ENCODE assay signal across 31 cellular contexts in genomic region chr6:114075300-114075699, GRCh38.
"Had no signal": no experiment of that assay in that cellular context is flagged by ENCODE, and none has a peak within 500 bp of the region (broad histone marks: within the 10 kb centered on the region; RNA-seq: fewer than 3 reads in every experiment).

No MANE protein-coding gene starts in this region.

- DNase-seq: activated CD4-positive, alpha-beta memory T cell treated with anti-CD3 and anti-CD28 coated beads, Interleukin-2, amount 10 ng/mL, durations not matched to agents 7 days and 5 days; activated CD4-positive, alpha-beta T cell treated with anti-CD3 and anti-CD28 coated beads for 1 hour; activated CD4-positive, alpha-beta T cell treated with anti-CD3 and anti-CD28 coated beads for 4 hours; activated CD4-positive, alpha-beta T cell treated with anti-CD3 and anti-CD28 coated beads, Interleukin-2, amount 10 ng/mL, durations not matched to agents 7 days and 5 days; activated CD4-positive, alpha-beta T cell treated with anti-CD3 and anti-CD28 coated beads, Interleukin-2, amount 50 U/mL, for 4 hours; activated CD4-positive, CD25-positive, alpha-beta regulatory T cell; activated CD8-positive, alpha-beta memory T cell treated with anti-CD3 and anti-CD28 coated beads, Interleukin-2, amount 50 U/mL, for 48 hours; activated effector memory CD4-positive, alpha-beta T cell treated with Interleukin-2 at 50 U/mL for 16 hours; activated gamma-delta T cell treated with Interleukin-2 at 50 U/mL for 16 hours; activated naive CD4-positive, alpha-beta T cell treated with Interleukin-2 at 50 U/mL for 16 hours; activated naive CD8-positive, alpha-beta T cell treated with anti-CD3 and anti-CD28 coated beads for 36 hours; activated naive CD8-positive, alpha-beta T cell treated with anti-CD3 and anti-CD28 coated beads, Interleukin-2, amount 50 U/mL, for 24 hours; activated T-cell treated with anti-CD3 and anti-CD28 coated beads for 4 hours; activated T-cell treated with anti-CD3 and anti-CD28 coated beads, Interleukin-2, amount 50 U/mL, for 24 hours; activated T-cell treated with anti-CD3 and anti-CD28 coated beads, Interleukin-2, amount 50 U/mL, for 72 hours; adrenal gland; amygdala; aorta; body of pancreas; caudate nucleus; cortex of kidney; dermis blood vessel endothelial cell; effector CD4-positive, alpha-beta T cell; effector memory CD8-positive, alpha-beta T cell; erythroblast; foreskin keratinocyte; gastrocnemius medialis; glutamatergic neuron; heart left ventricle had no signal

- H3K4me3 ChIP-seq: adrenal gland, body of pancreas, esophagus muscularis mucosa, gastrocnemius medialis, heart left ventricle had no signal

- H3K9me3 ChIP-seq: adrenal gland, body of pancreas, esophagus muscularis mucosa, gastrocnemius medialis had no signal

- H3K4me1 Mint-ChIP-seq: activated CD4-positive, alpha-beta T cell treated with anti-CD3 and anti-CD28 coated beads, Interleukin-2, amount 10 ng/mL, durations not matched to agents 7 days and 5 days; activated naive CD4-positive, alpha-beta T cell treated with anti-CD3 and anti-CD28 coated beads, Interleukin-2, amount 50 U/mL, for 24 hours; activated naive CD8-positive, alpha-beta T cell treated with anti-CD3 and anti-CD28 coated beads for 36 hours; activated naive CD8-positive, alpha-beta T cell treated with anti-CD3 and anti-CD28 coated beads, Interleukin-2, amount 50 U/mL, for 24 hours had no signal

- H3K36me3 ChIP-seq: adrenal gland, esophagus muscularis mucosa, gastrocnemius medialis, heart left ventricle had no signal

- H3K27me3 Mint-ChIP-seq: activated CD4-positive, alpha-beta memory T cell treated with anti-CD3 and anti-CD28 coated beads, Interleukin-2, amount 10 ng/mL, durations not matched to agents 7 days and 5 days; activated naive CD8-positive, alpha-beta T cell treated with anti-CD3 and anti-CD28 coated beads for 36 hours; activated naive CD8-positive, alpha-beta T cell treated with anti-CD3 and anti-CD28 coated beads, Interleukin-2, amount 50 U/mL, for 24 hours; activated T-cell treated with anti-CD3 and anti-CD28 coated beads, Interleukin-2, amount 50 U/mL, for 24 hours; effector memory CD8-positive, alpha-beta T cell had no signal

- H3K9me3 Mint-ChIP-seq: activated CD4-positive, alpha-beta memory T cell treated with anti-CD3 and anti-CD28 coated beads, Interleukin-2, amount 10 ng/mL, durations not matched to agents 7 days and 5 days; activated naive CD4-positive, alpha-beta T cell treated with anti-CD3 and anti-CD28 coated beads, Interleukin-2, amount 50 U/mL, for 24 hours; activated naive CD8-positive, alpha-beta T cell treated with anti-CD3 and anti-CD28 coated beads for 36 hours; activated naive CD8-positive, alpha-beta T cell treated with anti-CD3 and anti-CD28 coated beads, Interleukin-2, amount 50 U/mL, for 24 hours; activated T-cell treated with anti-CD3 and anti-CD28 coated beads, Interleukin-2, amount 50 U/mL, for 24 hours; effector memory CD8-positive, alpha-beta T cell had no signal

- H3K4me1 ChIP-seq: adrenal gland, body of pancreas, esophagus muscularis mucosa, foreskin keratinocyte, gastrocnemius medialis, heart left ventricle had no signal

- H3K27ac ChIP-seq: adrenal gland, body of pancreas, esophagus muscularis mucosa, foreskin keratinocyte, gastrocnemius medialis, heart left ventricle had no signal

- H3K27me3 ChIP-seq: adrenal gland, body of pancreas, esophagus muscularis mucosa, foreskin keratinocyte, gastrocnemius medialis, heart left ventricle had no signal

- H3K36me3 Mint-ChIP-seq: activated naive CD4-positive, alpha-beta T cell treated with anti-CD3 and anti-CD28 coated beads, Interleukin-2, amount 50 U/mL, for 24 hours; activated naive CD8-positive, alpha-beta T cell treated with anti-CD3 and anti-CD28 coated beads for 36 hours had no signal

- H3K4me3 Mint-ChIP-seq: activated CD4-positive, alpha-beta memory T cell treated with anti-CD3 and anti-CD28 coated beads, Interleukin-2, amount 10 ng/mL, durations not matched to agents 7 days and 5 days; activated CD4-positive, alpha-beta T cell treated with anti-CD3 and anti-CD28 coated beads, Interleukin-2, amount 10 ng/mL, durations not matched to agents 7 days and 5 days; activated naive CD4-positive, alpha-beta T cell treated with anti-CD3 and anti-CD28 coated beads, Interleukin-2, amount 50 U/mL, for 24 hours; activated naive CD8-positive, alpha-beta T cell treated with anti-CD3 and anti-CD28 coated beads for 36 hours; activated naive CD8-positive, alpha-beta T cell treated with anti-CD3 and anti-CD28 coated beads, Interleukin-2, amount 50 U/mL, for 24 hours; activated T-cell treated with anti-CD3 and anti-CD28 coated beads, Interleukin-2, amount 50 U/mL, for 24 hours; activated T-cell treated with anti-CD3 and anti-CD28 coated beads, Interleukin-2, amount 50 U/mL, for 72 hours; effector memory CD8-positive, alpha-beta T cell had no signal

- H3K27ac Mint-ChIP-seq: activated CD4-positive, alpha-beta memory T cell treated with anti-CD3 and anti-CD28 coated beads, Interleukin-2, amount 10 ng/mL, durations not matched to agents 7 days and 5 days; activated CD4-positive, alpha-beta T cell treated with anti-CD3 and anti-CD28 coated beads, Interleukin-2, amount 10 ng/mL, durations not matched to agents 7 days and 5 days; activated naive CD4-positive, alpha-beta T cell treated with anti-CD3 and anti-CD28 coated beads, Interleukin-2, amount 50 U/mL, for 24 hours; activated naive CD8-positive, alpha-beta T cell treated with anti-CD3 and anti-CD28 coated beads for 36 hours; activated naive CD8-positive, alpha-beta T cell treated with anti-CD3 and anti-CD28 coated beads, Interleukin-2, amount 50 U/mL, for 24 hours; activated T-cell treated with anti-CD3 and anti-CD28 coated beads, Interleukin-2, amount 50 U/mL, for 24 hours; activated T-cell treated with anti-CD3 and anti-CD28 coated beads, Interleukin-2, amount 50 U/mL, for 72 hours; effector memory CD8-positive, alpha-beta T cell had no signal

- ATAC-seq: activated naive CD8-positive, alpha-beta T cell treated with anti-CD3 and anti-CD28 coated beads, Interleukin-2, amount 50 U/mL, for 24 hours; activated T-cell treated with anti-CD3 and anti-CD28 coated beads, Interleukin-2, amount 50 U/mL, for 72 hours; body of pancreas; effector memory CD8-positive, alpha-beta T cell; foreskin keratinocyte; gastrocnemius medialis; heart left ventricle had no signal
